8 cellular contexts compared by ENCODE assay signal in genomic region chr17:59756236-59756818, GRCh38. TPM values are rescaled to one million over a fixed set of nuclear protein-coding genes. Genes with fewer than 3 reads are reported as not detected.
DNase-seq lines count a peak whose midpoint lies in the region; ATAC-seq and TF ChIP-seq lines count a peak whose summit lies in the region.

No MANE protein-coding gene starts in this region.

- no peak overlapping the region for H3K4me3 Mint-ChIP-seq in activated naive CD8-positive, alpha-beta T cell treated with anti-CD3 and anti-CD28 coated beads, Interleukin-2, amount 50 U/mL, for 24 hours

- TF ChIP-seq CTCF in cardiac muscle cell (IDR thresholded peaks at IDR 0.05; ENCODE audit: low read depth, low read length), result no peak
- no peak for TF ChIP-seq CTCF in right atrium auricular region (IDR thresholded peaks at IDR 0.05)
- TF ChIP-seq CTCF in upper lobe of left lung (IDR thresholded peaks at IDR 0.05), result no peak

- H3K36me3 ChIP-seq in cardiac muscle cell, result peaks cover 3% of the 10 kb centered on the region
- no peaks in the 10 kb centered on the region for H3K36me3 ChIP-seq in right atrium auricular region
- H3K36me3 ChIP-seq in iPS-20b (ENCODE audit: insufficient read depth, low read depth, low read length), result no peaks in the 10 kb centered on the region; the same call in 1 of the 2 replicates
- H3K36me3 ChIP-seq in upper lobe of left lung, result peaks cover 0 to 4% (median 1%) of the 10 kb centered on the region in 4 donors

- H3K4me1 ChIP-seq in cardiac muscle cell (ENCODE audit: low read depth), result peaks cover 24% of the 10 kb centered on the region
- H3K4me1 ChIP-seq in right atrium auricular region, result no peaks in the 10 kb centered on the region
- H3K4me1 ChIP-seq in iPS-20b (ENCODE audit: insufficient read depth, low read length), result peaks cover 8% of the 10 kb centered on the region
- H3K4me1 ChIP-seq in upper lobe of left lung, result peaks cover 13 to 39% (median 23%) of the 10 kb centered on the region in 4 donors

- no peak for TF ChIP-seq EP300 in upper lobe of left lung (IDR thresholded peaks at IDR 0.05)

- H3K27me3 Mint-ChIP-seq in activated naive CD8-positive, alpha-beta T cell treated with anti-CD3 and anti-CD28 coated beads, Interleukin-2, amount 50 U/mL, for 24 hours, result no peaks in the 10 kb centered on the region

- peaks cover 88% of the 10 kb centered on the region for H3K4me1 Mint-ChIP-seq in activated naive CD8-positive, alpha-beta T cell treated with anti-CD3 and anti-CD28 coated beads, Interleukin-2, amount 50 U/mL, for 24 hours

- 0 out of 2 replicates have a peak overlapping the region, but pooled peaks have one; percentile 26 for H3K9ac ChIP-seq in iPS-20b (ENCODE audit: low read depth, low read length)

- H3K27me3 ChIP-seq in cardiac muscle cell (no peaks in the 10 kb centered on the region), right atrium auricular region (no peaks in the 10 kb centered on the region), iPS-20b (ENCODE audit: insufficient read depth, low read length) (no peaks in the 10 kb centered on the region), upper lobe of left lung (no peaks in the 10 kb centered on the region)

- H3K4me3 ChIP-seq in cardiac muscle cell, result no peak overlapping the region
- H3K4me3 ChIP-seq in right atrium auricular region, result no peak overlapping the region
- no peak overlapping the region for H3K4me3 ChIP-seq in iPS-20b (ENCODE audit: low read length)
- no peak overlapping the region for H3K4me3 ChIP-seq in upper lobe of left lung

- H3K9me3 Mint-ChIP-seq in activated naive CD8-positive, alpha-beta T cell treated with anti-CD3 and anti-CD28 coated beads, Interleukin-2, amount 50 U/mL, for 24 hours, result peaks cover 4% of the 10 kb centered on the region

- ATAC-seq in activated naive CD8-positive, alpha-beta T cell treated with anti-CD3 and anti-CD28 coated beads, Interleukin-2, amount 50 U/mL, for 24 hours, result no peak
- peak; percentile 26 to 73 for ATAC-seq in upper lobe of left lung (ENCODE audit: low FRiP score in 2 of 2)

- peaks cover 48% of the 10 kb centered on the region for H3K36me3 Mint-ChIP-seq in activated naive CD8-positive, alpha-beta T cell treated with anti-CD3 and anti-CD28 coated beads, Interleukin-2, amount 50 U/mL, for 24 hours (ENCODE audit: low read depth)

- no peak for TF ChIP-seq POLR2A in upper lobe of left lung (IDR thresholded peaks at IDR 0.05)

- H3K27ac Mint-ChIP-seq in activated naive CD8-positive, alpha-beta T cell treated with anti-CD3 and anti-CD28 coated beads, Interleukin-2, amount 50 U/mL, for 24 hours, result peak overlapping the region; percentile 97

- 37 to 47% methylated on average over 3 of the region's 3 CpGs for WGBS in upper lobe of left lung, 2 donors

- H3K9me3 ChIP-seq in cardiac muscle cell (ENCODE audit: low read depth) (no peaks in the 10 kb centered on the region), right atrium auricular region (peaks cover 0 to 6% of the 10 kb centered on the region in 2 donors), iPS-20b (ENCODE audit: insufficient read depth, low read depth, low read length) (no peaks in the 10 kb centered on the region), upper lobe of left lung (no peaks in the 10 kb centered on the region)

- peak in 1 of 2 donors; percentile 81 for DNase-seq in cardiac muscle cell (ENCODE audit: low read depth in 1 of 2, low spot score in 1 of 2)
- DNase-seq in right atrium auricular region (ENCODE audit: low spot score), result no peak
- no peak for DNase-seq in activated naive CD8-positive, alpha-beta T cell treated with anti-CD3 and anti-CD28 coated beads, Interleukin-2, amount 50 U/mL, for 24 hours
- DNase-seq in upper lobe of left lung, result no peak
- DNase-seq in NCI-H2081 (lab: John Stamatoyannopoulos, UW), result no peak
- no peak for DNase-seq in NCI-H510A (lab: John Stamatoyannopoulos, UW)
- DNase-seq in NCI-H2227 (lab: John Stamatoyannopoulos, UW; ENCODE audit: unreplicated experiment), result no peak

- peak overlapping the region; percentile 83 for H3K27ac ChIP-seq in cardiac muscle cell
- peak overlapping the region in 1 of 2 donors; percentile 15 for H3K27ac ChIP-seq in right atrium auricular region
- H3K27ac ChIP-seq in iPS-20b (ENCODE audit: low read length), result peak overlapping the region; percentile 48
- peak overlapping the region; percentile 35 to 69 (median 67) for H3K27ac ChIP-seq in upper lobe of left lung

RNA-seq across cellular contexts. Expression of gene VMP1, which starts 48.9 kb away (rescaled TPM):
- total RNA-seq in cardiac muscle cell (73.9 and 91.3 TPM in 2 replicates), right atrium auricular region (10 to 100 TPM; 48.0 to 63.4 TPM), upper lobe of left lung (100 to 1,000 TPM; 124 to 246 (median 181) TPM)
- 62.6 and 65.0 TPM in 2 replicates for polyA plus RNA-seq in cardiac muscle cell

RNA-seq across cellular contexts. Expression of gene PTRH2, which starts 49.1 kb away (rescaled TPM):
- total RNA-seq in cardiac muscle cell (9.3 and 12.0 TPM in 2 replicates), right atrium auricular region (10 to 100 TPM; 13.8 to 14.1 TPM), upper lobe of left lung (10 to 100 TPM; 13.7 to 38.5 (median 22.0) TPM)
- polyA plus RNA-seq in cardiac muscle cell, result 17.7 and 22.9 TPM in 2 replicates
